ENCODE assay signal across 24 cellular contexts in genomic region chr5:149210229-149210628, GRCh38.
DNase-seq lines count a peak whose midpoint lies in the region; ATAC-seq and TF ChIP-seq lines count a peak whose summit lies in the region.
"Had no signal": no experiment of that assay in that cellular context is flagged by ENCODE, and none has a peak within 500 bp of the region (broad histone marks: within the 10 kb centered on the region; RNA-seq: fewer than 3 reads in every experiment).

No MANE protein-coding gene starts in this region.

- H3K9me3 ChIP-seq in endodermal cell (ENCODE audit: control insufficient read depth, low read length) = no peaks in the 10 kb centered on the region
- H3K9me3 ChIP-seq: prostate gland, spleen, uterus had no signal

- H3K27ac ChIP-seq in foreskin keratinocyte (no peak overlapping the region), endodermal cell (ENCODE audit: low read depth, low read length) (no peak overlapping the region)
- H3K27ac ChIP-seq: HL-60, prostate gland, spleen, uterus had no signal

- peak; percentile 40 for DNase-seq in COLO829 (ENCODE audit: low spot score)
- peak; percentile 82 for DNase-seq in HT1080 (ENCODE audit: low read depth)
- peak; percentile 69 for DNase-seq in astrocyte of the hippocampus (ENCODE audit: low read depth, low spot score)
- DNase-seq in foreskin keratinocyte = peak; percentile 27 to 47
- DNase-seq in SHP77 treated with DMSO at 0.1 percent for 48 hours (lab: John Stamatoyannopoulos, UW) = no peak
- no peak for DNase-seq in endodermal cell
- no peak for DNase-seq in SKM-1 treated with dmso at 0.1 percent for 144 hours (lab: John Stamatoyannopoulos, UW; ENCODE audit: unreplicated experiment)
- DNase-seq: activated CD4-positive, alpha-beta T cell treated with anti-CD3 and anti-CD28 coated beads, Interleukin-2, amount 10 ng/mL, durations not matched to agents 24 days and 14 days; activated naive CD4-positive, alpha-beta T cell treated with anti-CD3 and anti-CD28 coated beads, Interleukin-2, amount 10 ng/mL, durations not matched to agents 7 days and 5 days; CD8-positive, alpha-beta memory T cell; DMS79; immature natural killer cell; KG1; naive B cell; NCI-H1092 treated with DMSO at 0.1 percent for 48 hours; NCI-H69; spleen; stimulated activated CD8-positive, alpha-beta memory T cell treated with anti-CD3 and anti-CD28 coated beads, Interleukin-4, amount 100 ng/mL, for 48 hours; uterus had no signal

- no peak overlapping the region for H3K27ac Mint-ChIP-seq in endodermal cell
- H3K27ac Mint-ChIP-seq: activated CD4-positive, alpha-beta T cell treated with anti-CD3 and anti-CD28 coated beads, Interleukin-2, amount 10 ng/mL, durations not matched to agents 24 days and 14 days; activated naive CD4-positive, alpha-beta T cell treated with anti-CD3 and anti-CD28 coated beads, Interleukin-2, amount 10 ng/mL, durations not matched to agents 7 days and 5 days; CD8-positive, alpha-beta memory T cell; dendritic cell treated with granulocyte-macrophage colony-stimulating factor and Interleukin-4, amounts not matched to agents 40 ng/mL and 50 ng/mL, for 4 days; immature natural killer cell had no signal

- H3K27me3 ChIP-seq in foreskin keratinocyte (no peaks in the 10 kb centered on the region), endodermal cell (ENCODE audit: control insufficient read depth, insufficient read depth, low read length, poor library complexity, severe bottlenecking) (no peaks in the 10 kb centered on the region)
- H3K27me3 ChIP-seq: uterus had no signal

- no peak overlapping the region for H3K4me3 Mint-ChIP-seq in endodermal cell
- H3K4me3 Mint-ChIP-seq: activated CD4-positive, alpha-beta T cell treated with anti-CD3 and anti-CD28 coated beads, Interleukin-2, amount 10 ng/mL, durations not matched to agents 24 days and 14 days; activated naive CD4-positive, alpha-beta T cell treated with anti-CD3 and anti-CD28 coated beads, Interleukin-2, amount 10 ng/mL, durations not matched to agents 7 days and 5 days; CD8-positive, alpha-beta memory T cell; dendritic cell treated with granulocyte-macrophage colony-stimulating factor and Interleukin-4, amounts not matched to agents 40 ng/mL and 50 ng/mL, for 4 days; immature natural killer cell had no signal

- no peaks in the 10 kb centered on the region for H3K36me3 ChIP-seq in endodermal cell (ENCODE audit: control insufficient read depth, insufficient read depth, low read length)
- H3K36me3 ChIP-seq: prostate gland, spleen, uterus had no signal

- H3K9ac ChIP-seq in endodermal cell (ENCODE audit: extremely low read depth, low read length, poor library complexity, severe bottlenecking) = no peak overlapping the region

- no peaks in the 10 kb centered on the region for H3K9me3 Mint-ChIP-seq in endodermal cell
- H3K9me3 Mint-ChIP-seq: activated CD4-positive, alpha-beta T cell treated with anti-CD3 and anti-CD28 coated beads, Interleukin-2, amount 10 ng/mL, durations not matched to agents 24 days and 14 days; activated naive CD4-positive, alpha-beta T cell treated with anti-CD3 and anti-CD28 coated beads, Interleukin-2, amount 10 ng/mL, durations not matched to agents 7 days and 5 days; CD8-positive, alpha-beta memory T cell; dendritic cell treated with granulocyte-macrophage colony-stimulating factor and Interleukin-4, amounts not matched to agents 40 ng/mL and 50 ng/mL, for 4 days; immature natural killer cell had no signal

- H3K4me1 Mint-ChIP-seq in endodermal cell = peaks cover 4% of the 10 kb centered on the region
- H3K4me1 Mint-ChIP-seq: activated CD4-positive, alpha-beta T cell treated with anti-CD3 and anti-CD28 coated beads, Interleukin-2, amount 10 ng/mL, durations not matched to agents 24 days and 14 days; activated naive CD4-positive, alpha-beta T cell treated with anti-CD3 and anti-CD28 coated beads, Interleukin-2, amount 10 ng/mL, durations not matched to agents 7 days and 5 days; immature natural killer cell; naive B cell had no signal

- peaks cover 1% of the 10 kb centered on the region for H3K27me3 Mint-ChIP-seq in endodermal cell (ENCODE audit: insufficient read depth)

- H3K4me1 ChIP-seq in foreskin keratinocyte (peaks cover 12% of the 10 kb centered on the region), endodermal cell (ENCODE audit: control insufficient read depth, insufficient read depth, low read length) (peaks cover 4% of the 10 kb centered on the region)
- H3K4me1 ChIP-seq: prostate gland, uterus had no signal

- H3K4me3 ChIP-seq in endodermal cell (ENCODE audit: low read length) = no peak overlapping the region
- H3K4me3 ChIP-seq: lung, prostate gland, spleen, uterus had no signal

- TF ChIP-seq CTCF in foreskin keratinocyte (conservative IDR thresholded peaks at IDR 0.05) (no peak), endodermal cell (conservative IDR thresholded peaks at IDR 0.05) (no peak)

- no peaks in the 10 kb centered on the region for H3K36me3 Mint-ChIP-seq in endodermal cell (ENCODE audit: low read depth)
- H3K36me3 Mint-ChIP-seq: activated naive CD4-positive, alpha-beta T cell treated with anti-CD3 and anti-CD28 coated beads, Interleukin-2, amount 10 ng/mL, durations not matched to agents 7 days and 5 days; CD8-positive, alpha-beta memory T cell; naive B cell had no signal

- 96 to 98% methylated on average over 4 of the region's 4 CpGs for WGBS in endodermal cell (ENCODE audit: insufficient coverage in 1 of 2, insufficient read length in 1 of 2), 2 experiments

- ATAC-seq in foreskin keratinocyte (peak; percentile 49), GM21515 (IDR thresholded peaks at IDR 0.05; ENCODE audit: unreplicated experiment) (no peak)

Comparison
In these comparisons a context has a peak if more than half of its experiments do, and no peak if none do; other contexts are left out.
1. DNase-seq: peak in COLO829 (single experiment), HT1080 (single experiment), astrocyte of the hippocampus (single experiment) and foreskin keratinocyte (2 of 2); none in SHP77 treated with DMSO at 0.1 percent for 48 hours (single experiment), endodermal cell (single experiment) and SKM-1 treated with dmso at 0.1 percent for 144 hours (single experiment).